In the genomic region with DNA sequence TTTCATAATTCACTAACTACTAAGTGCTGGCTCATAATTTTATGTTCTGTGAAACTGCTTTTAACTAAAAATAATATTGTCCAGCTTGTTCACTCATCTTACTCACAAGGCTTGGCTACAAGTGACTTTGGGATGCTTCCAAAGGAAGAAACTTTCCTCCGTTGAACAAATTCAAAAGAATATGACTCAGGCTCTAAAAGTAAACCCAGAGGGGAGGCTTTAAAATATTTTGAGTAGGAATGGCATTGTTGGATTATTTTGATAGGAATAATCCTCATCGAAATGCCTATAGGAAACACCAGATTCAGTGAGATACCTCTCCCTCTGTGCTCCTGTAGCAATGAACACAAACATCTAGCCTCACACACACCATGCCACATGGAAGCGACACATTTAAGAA, we compare ENCODE assay signal across 1 cellular context.
TF ChIP-seq lines count a peak whose summit lies in the region.

No MANE protein-coding gene starts in this region.

TF ChIP-seq in GM23338, 12 proteins besides CTCF, POLR2A, EP300 and RAD21 (continued from another document):
- TF ChIP-seq, protein P1, sequence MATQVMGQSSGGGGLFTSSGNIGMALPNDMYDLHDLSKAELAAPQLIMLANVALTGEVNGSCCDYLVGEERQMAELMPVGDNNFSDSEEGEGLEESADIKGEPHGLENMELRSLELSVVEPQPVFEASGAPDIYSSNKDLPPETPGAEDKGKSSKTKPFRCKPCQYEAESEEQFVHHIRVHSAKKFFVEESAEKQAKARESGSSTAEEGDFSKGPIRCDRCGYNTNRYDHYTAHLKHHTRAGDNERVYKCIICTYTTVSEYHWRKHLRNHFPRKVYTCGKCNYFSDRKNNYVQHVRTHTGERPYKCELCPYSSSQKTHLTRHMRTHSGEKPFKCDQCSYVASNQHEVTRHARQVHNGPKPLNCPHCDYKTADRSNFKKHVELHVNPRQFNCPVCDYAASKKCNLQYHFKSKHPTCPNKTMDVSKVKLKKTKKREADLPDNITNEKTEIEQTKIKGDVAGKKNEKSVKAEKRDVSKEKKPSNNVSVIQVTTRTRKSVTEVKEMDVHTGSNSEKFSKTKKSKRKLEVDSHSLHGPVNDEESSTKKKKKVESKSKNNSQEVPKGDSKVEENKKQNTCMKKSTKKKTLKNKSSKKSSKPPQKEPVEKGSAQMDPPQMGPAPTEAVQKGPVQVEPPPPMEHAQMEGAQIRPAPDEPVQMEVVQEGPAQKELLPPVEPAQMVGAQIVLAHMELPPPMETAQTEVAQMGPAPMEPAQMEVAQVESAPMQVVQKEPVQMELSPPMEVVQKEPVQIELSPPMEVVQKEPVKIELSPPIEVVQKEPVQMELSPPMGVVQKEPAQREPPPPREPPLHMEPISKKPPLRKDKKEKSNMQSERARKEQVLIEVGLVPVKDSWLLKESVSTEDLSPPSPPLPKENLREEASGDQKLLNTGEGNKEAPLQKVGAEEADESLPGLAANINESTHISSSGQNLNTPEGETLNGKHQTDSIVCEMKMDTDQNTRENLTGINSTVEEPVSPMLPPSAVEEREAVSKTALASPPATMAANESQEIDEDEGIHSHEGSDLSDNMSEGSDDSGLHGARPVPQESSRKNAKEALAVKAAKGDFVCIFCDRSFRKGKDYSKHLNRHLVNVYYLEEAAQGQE (IDR thresholded peaks at IDR 0.05; ENCODE audit: unreplicated experiment) = no peak
- TF ChIP-seq, protein P2, sequence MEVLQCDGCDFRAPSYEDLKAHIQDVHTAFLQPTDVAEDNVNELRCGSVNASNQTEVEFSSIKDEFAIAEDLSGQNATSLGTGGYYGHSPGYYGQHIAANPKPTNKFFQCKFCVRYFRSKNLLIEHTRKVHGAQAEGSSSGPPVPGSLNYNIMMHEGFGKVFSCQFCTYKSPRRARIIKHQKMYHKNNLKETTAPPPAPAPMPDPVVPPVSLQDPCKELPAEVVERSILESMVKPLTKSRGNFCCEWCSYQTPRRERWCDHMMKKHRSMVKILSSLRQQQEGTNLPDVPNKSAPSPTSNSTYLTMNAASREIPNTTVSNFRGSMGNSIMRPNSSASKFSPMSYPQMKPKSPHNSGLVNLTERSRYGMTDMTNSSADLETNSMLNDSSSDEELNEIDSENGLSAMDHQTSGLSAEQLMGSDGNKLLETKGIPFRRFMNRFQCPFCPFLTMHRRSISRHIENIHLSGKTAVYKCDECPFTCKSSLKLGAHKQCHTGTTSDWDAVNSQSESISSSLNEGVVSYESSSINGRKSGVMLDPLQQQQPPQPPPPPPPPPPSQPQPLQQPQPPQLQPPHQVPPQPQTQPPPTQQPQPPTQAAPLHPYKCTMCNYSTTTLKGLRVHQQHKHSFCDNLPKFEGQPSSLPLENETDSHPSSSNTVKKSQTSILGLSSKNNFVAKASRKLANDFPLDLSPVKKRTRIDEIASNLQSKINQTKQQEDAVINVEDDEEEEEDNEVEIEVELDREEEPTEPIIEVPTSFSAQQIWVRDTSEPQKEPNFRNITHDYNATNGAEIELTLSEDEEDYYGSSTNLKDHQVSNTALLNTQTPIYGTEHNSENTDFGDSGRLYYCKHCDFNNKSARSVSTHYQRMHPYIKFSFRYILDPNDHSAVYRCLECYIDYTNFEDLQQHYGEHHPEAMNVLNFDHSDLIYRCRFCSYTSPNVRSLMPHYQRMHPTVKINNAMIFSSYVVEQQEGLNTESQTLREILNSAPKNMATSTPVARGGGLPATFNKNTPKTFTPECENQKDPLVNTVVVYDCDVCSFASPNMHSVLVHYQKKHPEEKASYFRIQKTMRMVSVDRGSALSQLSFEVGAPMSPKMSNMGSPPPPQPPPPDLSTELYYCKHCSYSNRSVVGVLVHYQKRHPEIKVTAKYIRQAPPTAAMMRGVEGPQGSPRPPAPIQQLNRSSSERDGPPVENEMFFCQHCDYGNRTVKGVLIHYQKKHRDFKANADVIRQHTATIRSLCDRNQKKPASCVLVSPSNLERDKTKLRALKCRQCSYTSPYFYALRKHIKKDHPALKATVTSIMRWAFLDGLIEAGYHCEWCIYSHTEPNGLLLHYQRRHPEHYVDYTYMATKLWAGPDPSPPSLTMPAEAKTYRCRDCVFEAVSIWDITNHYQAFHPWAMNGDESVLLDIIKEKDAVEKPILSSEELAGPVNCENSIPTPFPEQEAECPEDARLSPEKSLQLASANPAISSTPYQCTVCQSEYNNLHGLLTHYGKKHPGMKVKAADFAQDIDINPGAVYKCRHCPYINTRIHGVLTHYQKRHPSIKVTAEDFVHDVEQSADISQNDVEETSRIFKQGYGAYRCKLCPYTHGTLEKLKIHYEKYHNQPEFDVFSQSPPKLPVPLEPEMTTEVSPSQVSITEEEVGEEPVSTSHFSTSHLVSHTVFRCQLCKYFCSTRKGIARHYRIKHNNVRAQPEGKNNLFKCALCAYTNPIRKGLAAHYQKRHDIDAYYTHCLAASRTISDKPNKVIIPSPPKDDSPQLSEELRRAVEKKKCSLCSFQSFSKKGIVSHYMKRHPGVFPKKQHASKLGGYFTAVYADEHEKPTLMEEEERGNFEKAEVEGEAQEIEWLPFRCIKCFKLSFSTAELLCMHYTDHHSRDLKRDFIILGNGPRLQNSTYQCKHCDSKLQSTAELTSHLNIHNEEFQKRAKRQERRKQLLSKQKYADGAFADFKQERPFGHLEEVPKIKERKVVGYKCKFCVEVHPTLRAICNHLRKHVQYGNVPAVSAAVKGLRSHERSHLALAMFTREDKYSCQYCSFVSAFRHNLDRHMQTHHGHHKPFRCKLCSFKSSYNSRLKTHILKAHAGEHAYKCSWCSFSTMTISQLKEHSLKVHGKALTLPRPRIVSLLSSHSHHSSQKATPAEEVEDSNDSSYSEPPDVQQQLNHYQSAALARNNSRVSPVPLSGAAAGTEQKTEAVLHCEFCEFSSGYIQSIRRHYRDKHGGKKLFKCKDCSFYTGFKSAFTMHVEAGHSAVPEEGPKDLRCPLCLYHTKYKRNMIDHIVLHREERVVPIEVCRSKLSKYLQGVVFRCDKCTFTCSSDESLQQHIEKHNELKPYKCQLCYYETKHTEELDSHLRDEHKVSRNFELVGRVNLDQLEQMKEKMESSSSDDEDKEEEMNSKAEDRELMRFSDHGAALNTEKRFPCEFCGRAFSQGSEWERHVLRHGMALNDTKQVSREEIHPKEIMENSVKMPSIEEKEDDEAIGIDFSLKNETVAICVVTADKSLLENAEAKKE (CRISPR knock-in tag; IDR thresholded peaks at IDR 0.05) = no peak
- no peak for TF ChIP-seq EZH2phosphoT487 (IDR thresholded peaks at IDR 0.05; ENCODE audit: unreplicated experiment)
TF ChIP-seq in GM23338: peak in this region for 0.
